1 cellular context compared by ENCODE assay signal in the genomic region with DNA sequence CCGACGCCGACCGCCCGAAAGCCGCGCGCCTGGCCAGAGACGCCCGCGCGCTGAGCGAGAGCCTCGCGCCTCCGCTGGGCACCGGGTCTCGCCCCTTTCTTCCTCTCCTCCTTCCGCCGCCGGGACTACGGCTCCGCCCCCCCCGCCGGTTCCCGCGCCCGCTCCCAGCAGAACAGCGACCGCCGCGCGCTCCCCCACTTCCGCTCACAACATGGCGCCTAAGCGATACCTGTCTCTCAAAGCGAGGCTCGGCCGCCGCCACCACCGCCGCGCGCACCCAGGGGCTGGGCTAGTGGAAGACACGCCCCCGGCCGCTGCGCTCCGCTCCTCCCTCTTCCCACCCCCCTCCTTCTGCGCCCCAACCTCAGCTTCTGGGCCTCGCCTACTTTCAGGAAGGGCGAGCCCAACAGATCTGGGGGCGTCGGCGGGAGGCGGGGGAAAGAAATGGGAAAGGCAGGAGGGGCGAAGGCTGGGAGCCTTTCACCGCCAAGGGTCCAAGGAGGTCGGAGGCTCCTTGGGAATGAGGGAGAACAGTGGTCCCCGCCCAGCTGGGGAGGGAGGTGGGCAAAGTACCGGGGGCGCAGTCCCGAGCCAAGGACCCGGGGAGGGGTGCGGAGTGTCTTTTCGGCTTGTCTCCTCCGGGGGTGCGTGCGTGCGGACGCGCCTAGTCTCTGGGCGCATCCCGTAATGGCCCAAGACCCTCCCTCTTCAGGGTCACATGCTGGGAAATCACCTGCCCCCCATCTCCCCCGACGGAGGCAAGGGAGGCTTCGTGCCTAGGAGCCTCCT.
TF ChIP-seq lines count a peak whose summit lies in the region.

A gene (minus strand): TSS at position 100 of the 789 bp plus-strand sequence. CDS start 277 bp downstream, outside the sequence.

TF ChIP-seq in HepG2, 621 proteins besides CTCF, POLR2A, EP300 and RAD21 (continued from another document and continues in another):
- TF ChIP-seq, protein P1, sequence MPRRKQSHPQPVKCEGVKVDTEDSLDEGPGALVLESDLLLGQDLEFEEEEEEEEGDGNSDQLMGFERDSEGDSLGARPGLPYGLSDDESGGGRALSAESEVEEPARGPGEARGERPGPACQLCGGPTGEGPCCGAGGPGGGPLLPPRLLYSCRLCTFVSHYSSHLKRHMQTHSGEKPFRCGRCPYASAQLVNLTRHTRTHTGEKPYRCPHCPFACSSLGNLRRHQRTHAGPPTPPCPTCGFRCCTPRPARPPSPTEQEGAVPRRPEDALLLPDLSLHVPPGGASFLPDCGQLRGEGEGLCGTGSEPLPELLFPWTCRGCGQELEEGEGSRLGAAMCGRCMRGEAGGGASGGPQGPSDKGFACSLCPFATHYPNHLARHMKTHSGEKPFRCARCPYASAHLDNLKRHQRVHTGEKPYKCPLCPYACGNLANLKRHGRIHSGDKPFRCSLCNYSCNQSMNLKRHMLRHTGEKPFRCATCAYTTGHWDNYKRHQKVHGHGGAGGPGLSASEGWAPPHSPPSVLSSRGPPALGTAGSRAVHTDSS (CRISPR knock-in tag; conservative IDR thresholded peaks at IDR 0.05) = no peak
- no peak for TF ChIP-seq SMYD3 (CRISPR knock-in tag; IDR thresholded peaks at IDR 0.05)
- peak; percentile 19; the same call in 1 of the 2 replicates for TF ChIP-seq POLR2AphosphoS5 (IDR thresholded peaks at IDR 0.05; ENCODE audit: low read depth, low read length)
- TF ChIP-seq CCDC6 (CRISPR knock-in tag; IDR thresholded peaks at IDR 0.05) = 0 out of 2 replicates have a peak, but pooled peaks have one; percentile 29
- TF ChIP-seq, protein P2, sequence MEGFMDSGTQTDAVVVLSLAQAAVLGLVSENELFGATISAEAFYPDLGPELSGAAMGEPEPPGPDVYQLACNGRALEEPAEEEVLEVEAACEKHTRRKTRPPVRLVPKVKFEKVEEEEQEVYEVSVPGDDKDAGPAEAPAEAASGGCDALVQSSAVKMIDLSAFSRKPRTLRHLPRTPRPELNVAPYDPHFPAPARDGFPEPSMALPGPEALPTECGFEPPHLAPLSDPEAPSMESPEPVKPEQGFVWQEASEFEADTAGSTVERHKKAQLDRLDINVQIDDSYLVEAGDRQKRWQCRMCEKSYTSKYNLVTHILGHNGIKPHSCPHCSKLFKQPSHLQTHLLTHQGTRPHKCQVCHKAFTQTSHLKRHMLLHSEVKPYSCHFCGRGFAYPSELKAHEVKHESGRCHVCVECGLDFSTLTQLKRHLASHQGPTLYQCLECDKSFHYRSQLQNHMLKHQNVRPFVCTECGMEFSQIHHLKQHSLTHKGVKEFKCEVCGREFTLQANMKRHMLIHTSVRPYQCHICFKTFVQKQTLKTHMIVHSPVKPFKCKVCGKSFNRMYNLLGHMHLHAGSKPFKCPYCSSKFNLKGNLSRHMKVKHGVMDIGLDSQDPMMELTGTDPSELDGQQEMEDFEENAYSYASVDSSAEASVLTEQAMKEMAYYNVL (CRISPR knock-in tag; IDR thresholded peaks at IDR 0.05; ENCODE audit: borderline replicate concordance) = no peak
- TF ChIP-seq ZNF558 (CRISPR knock-in tag; IDR thresholded peaks at IDR 0.05; ENCODE audit: borderline replicate concordance) = no peak
- no peak for TF ChIP-seq ZBTB7A (CRISPR knock-in tag; IDR thresholded peaks at IDR 0.05)
- no peak for TF ChIP-seq ZSCAN30 (CRISPR knock-in tag; IDR thresholded peaks at IDR 0.05)
- peak; percentile 32; the same call in 1 of the 2 replicates for TF ChIP-seq GFI1 (CRISPR knock-in tag; IDR thresholded peaks at IDR 0.05; ENCODE audit: borderline replicate concordance)
- no peak for TF ChIP-seq TBP (CRISPR knock-in tag; IDR thresholded peaks at IDR 0.05)
- TF ChIP-seq GLI4 (CRISPR knock-in tag; IDR thresholded peaks at IDR 0.05; ENCODE audit: borderline replicate concordance) = no peak
- TF ChIP-seq SNAPC2 (CRISPR knock-in tag; IDR thresholded peaks at IDR 0.05) = peak; percentile 72; the same call in 1 of the 2 replicates
- TF ChIP-seq, protein P3, sequence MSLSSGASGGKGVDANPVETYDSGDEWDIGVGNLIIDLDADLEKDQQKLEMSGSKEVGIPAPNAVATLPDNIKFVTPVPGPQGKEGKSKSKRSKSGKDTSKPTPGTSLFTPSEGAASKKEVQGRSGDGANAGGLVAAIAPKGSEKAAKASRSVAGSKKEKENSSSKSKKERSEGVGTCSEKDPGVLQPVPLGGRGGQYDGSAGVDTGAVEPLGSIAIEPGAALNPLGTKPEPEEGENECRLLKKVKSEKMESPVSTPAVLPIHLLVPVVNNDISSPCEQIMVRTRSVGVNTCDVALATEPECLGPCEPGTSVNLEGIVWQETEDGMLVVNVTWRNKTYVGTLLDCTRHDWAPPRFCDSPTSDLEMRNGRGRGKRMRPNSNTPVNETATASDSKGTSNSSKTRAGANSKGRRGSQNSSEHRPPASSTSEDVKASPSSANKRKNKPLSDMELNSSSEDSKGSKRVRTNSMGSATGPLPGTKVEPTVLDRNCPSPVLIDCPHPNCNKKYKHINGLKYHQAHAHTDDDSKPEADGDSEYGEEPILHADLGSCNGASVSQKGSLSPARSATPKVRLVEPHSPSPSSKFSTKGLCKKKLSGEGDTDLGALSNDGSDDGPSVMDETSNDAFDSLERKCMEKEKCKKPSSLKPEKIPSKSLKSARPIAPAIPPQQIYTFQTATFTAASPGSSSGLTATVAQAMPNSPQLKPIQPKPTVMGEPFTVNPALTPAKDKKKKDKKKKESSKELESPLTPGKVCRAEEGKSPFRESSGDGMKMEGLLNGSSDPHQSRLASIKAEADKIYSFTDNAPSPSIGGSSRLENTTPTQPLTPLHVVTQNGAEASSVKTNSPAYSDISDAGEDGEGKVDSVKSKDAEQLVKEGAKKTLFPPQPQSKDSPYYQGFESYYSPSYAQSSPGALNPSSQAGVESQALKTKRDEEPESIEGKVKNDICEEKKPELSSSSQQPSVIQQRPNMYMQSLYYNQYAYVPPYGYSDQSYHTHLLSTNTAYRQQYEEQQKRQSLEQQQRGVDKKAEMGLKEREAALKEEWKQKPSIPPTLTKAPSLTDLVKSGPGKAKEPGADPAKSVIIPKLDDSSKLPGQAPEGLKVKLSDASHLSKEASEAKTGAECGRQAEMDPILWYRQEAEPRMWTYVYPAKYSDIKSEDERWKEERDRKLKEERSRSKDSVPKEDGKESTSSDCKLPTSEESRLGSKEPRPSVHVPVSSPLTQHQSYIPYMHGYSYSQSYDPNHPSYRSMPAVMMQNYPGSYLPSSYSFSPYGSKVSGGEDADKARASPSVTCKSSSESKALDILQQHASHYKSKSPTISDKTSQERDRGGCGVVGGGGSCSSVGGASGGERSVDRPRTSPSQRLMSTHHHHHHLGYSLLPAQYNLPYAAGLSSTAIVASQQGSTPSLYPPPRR (CRISPR knock-in tag; IDR thresholded peaks at IDR 0.05; ENCODE audit: borderline replicate concordance) = no peak; the same call in 1 of the 2 replicates
- no peak for TF ChIP-seq SNAI1 (CRISPR knock-in tag; IDR thresholded peaks at IDR 0.05; ENCODE audit: borderline replicate concordance)
- no peak for TF ChIP-seq JDP2 (CRISPR knock-in tag; IDR thresholded peaks at IDR 0.05; ENCODE audit: borderline replicate concordance)
- peak; percentile 80 for TF ChIP-seq ELF1 (CRISPR knock-in tag; IDR thresholded peaks at IDR 0.05)
- TF ChIP-seq, protein P4, sequence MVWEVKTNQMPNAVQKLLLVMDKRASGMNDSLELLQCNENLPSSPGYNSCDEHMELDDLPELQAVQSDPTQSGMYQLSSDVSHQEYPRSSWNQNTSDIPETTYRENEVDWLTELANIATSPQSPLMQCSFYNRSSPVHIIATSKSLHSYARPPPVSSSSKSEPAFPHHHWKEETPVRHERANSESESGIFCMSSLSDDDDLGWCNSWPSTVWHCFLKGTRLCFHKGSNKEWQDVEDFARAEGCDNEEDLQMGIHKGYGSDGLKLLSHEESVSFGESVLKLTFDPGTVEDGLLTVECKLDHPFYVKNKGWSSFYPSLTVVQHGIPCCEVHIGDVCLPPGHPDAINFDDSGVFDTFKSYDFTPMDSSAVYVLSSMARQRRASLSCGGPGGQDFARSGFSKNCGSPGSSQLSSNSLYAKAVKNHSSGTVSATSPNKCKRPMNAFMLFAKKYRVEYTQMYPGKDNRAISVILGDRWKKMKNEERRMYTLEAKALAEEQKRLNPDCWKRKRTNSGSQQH (CRISPR knock-in tag; IDR thresholded peaks at IDR 0.05; ENCODE audit: low read depth) = no peak
- TF ChIP-seq ZNF746 (CRISPR knock-in tag; IDR thresholded peaks at IDR 0.05) = no peak
- TF ChIP-seq MATR3 (CRISPR knock-in tag; IDR thresholded peaks at IDR 0.05) = no peak
- TF ChIP-seq YY1 (IDR thresholded peaks at IDR 0.05; ENCODE audit: insufficient read depth, insufficient replicate concordance, low read depth, low read length) = peak; percentile 91
- TF ChIP-seq HNRNPUL1 (IDR thresholded peaks at IDR 0.05; ENCODE audit: low read depth, low read length) = no peak
- TF ChIP-seq, protein P5, sequence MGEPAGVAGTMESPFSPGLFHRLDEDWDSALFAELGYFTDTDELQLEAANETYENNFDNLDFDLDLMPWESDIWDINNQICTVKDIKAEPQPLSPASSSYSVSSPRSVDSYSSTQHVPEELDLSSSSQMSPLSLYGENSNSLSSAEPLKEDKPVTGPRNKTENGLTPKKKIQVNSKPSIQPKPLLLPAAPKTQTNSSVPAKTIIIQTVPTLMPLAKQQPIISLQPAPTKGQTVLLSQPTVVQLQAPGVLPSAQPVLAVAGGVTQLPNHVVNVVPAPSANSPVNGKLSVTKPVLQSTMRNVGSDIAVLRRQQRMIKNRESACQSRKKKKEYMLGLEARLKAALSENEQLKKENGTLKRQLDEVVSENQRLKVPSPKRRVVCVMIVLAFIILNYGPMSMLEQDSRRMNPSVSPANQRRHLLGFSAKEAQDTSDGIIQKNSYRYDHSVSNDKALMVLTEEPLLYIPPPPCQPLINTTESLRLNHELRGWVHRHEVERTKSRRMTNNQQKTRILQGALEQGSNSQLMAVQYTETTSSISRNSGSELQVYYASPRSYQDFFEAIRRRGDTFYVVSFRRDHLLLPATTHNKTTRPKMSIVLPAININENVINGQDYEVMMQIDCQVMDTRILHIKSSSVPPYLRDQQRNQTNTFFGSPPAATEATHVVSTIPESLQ (CRISPR knock-in tag; conservative IDR thresholded peaks at IDR 0.05) = no peak
- TF ChIP-seq RNF2 (conservative IDR thresholded peaks at IDR 0.05; ENCODE audit: low read depth) = no peak
- TF ChIP-seq CEBPB (IDR thresholded peaks at IDR 0.05; ENCODE audit: borderline replicate concordance, low read depth, low read length) = no peak
- TF ChIP-seq, protein P6, sequence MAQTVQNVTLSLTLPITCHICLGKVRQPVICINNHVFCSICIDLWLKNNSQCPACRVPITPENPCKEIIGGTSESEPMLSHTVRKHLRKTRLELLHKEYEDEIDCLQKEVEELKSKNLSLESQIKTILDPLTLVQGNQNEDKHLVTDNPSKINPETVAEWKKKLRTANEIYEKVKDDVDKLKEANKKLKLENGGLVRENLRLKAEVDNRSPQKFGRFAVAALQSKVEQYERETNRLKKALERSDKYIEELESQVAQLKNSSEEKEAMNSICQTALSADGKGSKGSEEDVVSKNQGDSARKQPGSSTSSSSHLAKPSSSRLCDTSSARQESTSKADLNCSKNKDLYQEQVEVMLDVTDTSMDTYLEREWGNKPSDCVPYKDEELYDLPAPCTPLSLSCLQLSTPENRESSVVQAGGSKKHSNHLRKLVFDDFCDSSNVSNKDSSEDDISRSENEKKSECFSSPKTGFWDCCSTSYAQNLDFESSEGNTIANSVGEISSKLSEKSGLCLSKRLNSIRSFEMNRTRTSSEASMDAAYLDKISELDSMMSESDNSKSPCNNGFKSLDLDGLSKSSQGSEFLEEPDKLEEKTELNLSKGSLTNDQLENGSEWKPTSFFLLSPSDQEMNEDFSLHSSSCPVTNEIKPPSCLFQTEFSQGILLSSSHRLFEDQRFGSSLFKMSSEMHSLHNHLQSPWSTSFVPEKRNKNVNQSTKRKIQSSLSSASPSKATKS (CRISPR knock-in tag; IDR thresholded peaks at IDR 0.05) = no peak
- TF ChIP-seq ZNF331 (CRISPR knock-in tag; IDR thresholded peaks at IDR 0.05) = no peak
- no peak for TF ChIP-seq ERF (CRISPR knock-in tag; IDR thresholded peaks at IDR 0.05)
- TF ChIP-seq, protein P7, sequence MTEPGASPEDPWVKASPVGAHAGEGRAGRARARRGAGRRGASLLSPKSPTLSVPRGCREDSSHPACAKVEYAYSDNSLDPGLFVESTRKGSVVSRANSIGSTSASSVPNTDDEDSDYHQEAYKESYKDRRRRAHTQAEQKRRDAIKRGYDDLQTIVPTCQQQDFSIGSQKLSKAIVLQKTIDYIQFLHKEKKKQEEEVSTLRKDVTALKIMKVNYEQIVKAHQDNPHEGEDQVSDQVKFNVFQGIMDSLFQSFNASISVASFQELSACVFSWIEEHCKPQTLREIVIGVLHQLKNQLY (CRISPR knock-in tag; IDR thresholded peaks at IDR 0.05) = no peak
- TF ChIP-seq ZNF790 (CRISPR knock-in tag; IDR thresholded peaks at IDR 0.05; ENCODE audit: borderline replicate concordance) = no peak
- TF ChIP-seq, protein P8, sequence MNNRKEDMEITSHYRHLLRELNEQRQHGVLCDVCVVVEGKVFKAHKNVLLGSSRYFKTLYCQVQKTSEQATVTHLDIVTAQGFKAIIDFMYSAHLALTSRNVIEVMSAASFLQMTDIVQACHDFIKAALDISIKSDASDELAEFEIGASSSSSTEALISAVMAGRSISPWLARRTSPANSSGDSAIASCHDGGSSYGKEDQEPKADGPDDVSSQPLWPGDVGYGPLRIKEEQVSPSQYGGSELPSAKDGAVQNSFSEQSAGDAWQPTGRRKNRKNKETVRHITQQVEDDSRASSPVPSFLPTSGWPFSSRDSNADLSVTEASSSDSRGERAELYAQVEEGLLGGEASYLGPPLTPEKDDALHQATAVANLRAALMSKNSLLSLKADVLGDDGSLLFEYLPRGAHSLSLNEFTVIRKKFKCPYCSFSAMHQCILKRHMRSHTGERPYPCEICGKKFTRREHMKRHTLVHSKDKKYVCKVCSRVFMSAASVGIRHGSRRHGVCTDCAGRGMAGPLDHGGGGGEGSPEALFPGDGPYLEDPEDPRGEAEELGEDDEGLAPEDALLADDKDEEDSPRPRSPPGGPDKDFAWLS (CRISPR knock-in tag; IDR thresholded peaks at IDR 0.05; ENCODE audit: borderline replicate concordance) = no peak
- no peak for TF ChIP-seq ZIK1 (CRISPR knock-in tag; IDR thresholded peaks at IDR 0.05; ENCODE audit: borderline replicate concordance, low read depth)
- TF ChIP-seq, protein P9, sequence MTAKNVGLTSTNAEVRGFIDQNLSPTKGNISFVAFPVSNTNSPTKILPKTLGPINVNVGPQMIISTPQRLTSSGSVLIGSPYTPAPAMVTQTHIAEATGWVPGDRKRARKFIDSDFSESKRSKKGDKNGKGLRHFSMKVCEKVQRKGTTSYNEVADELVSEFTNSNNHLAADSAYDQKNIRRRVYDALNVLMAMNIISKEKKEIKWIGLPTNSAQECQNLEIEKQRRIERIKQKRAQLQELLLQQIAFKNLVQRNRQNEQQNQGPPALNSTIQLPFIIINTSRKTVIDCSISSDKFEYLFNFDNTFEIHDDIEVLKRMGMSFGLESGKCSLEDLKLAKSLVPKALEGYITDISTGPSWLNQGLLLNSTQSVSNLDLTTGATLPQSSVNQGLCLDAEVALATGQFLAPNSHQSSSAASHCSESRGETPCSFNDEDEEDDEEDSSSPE (CRISPR knock-in tag; IDR thresholded peaks at IDR 0.05) = peak; percentile 85
- TF ChIP-seq, protein P10, sequence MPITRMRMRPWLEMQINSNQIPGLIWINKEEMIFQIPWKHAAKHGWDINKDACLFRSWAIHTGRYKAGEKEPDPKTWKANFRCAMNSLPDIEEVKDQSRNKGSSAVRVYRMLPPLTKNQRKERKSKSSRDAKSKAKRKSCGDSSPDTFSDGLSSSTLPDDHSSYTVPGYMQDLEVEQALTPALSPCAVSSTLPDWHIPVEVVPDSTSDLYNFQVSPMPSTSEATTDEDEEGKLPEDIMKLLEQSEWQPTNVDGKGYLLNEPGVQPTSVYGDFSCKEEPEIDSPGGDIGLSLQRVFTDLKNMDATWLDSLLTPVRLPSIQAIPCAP (CRISPR knock-in tag; IDR thresholded peaks at IDR 0.05; ENCODE audit: low read depth) = no peak
